21 cellular contexts compared by ENCODE assay signal in genomic region chr11:19642185-19642591, GRCh38.
DNase-seq lines count a peak whose midpoint lies in the region; ATAC-seq and TF ChIP-seq lines count a peak whose summit lies in the region.
"Had no signal": no experiment of that assay in that cellular context is flagged by ENCODE, and none has a peak within 500 bp of the region (broad histone marks: within the 10 kb centered on the region; RNA-seq: fewer than 3 reads in every experiment).

No MANE protein-coding gene starts in this region.

- intact Hi-C loops in sciatic nerve (cut with DNase I), result no loop called here

- H3K9me3 ChIP-seq in adipocyte (ENCODE audit: control insufficient read depth, low read length), result no peaks in the 10 kb centered on the region
- H3K9me3 ChIP-seq: testis had no signal

- peaks cover 29% of the 10 kb centered on the region for H3K4me1 ChIP-seq in adipocyte (ENCODE audit: control insufficient read depth, insufficient read depth, low read length)
- H3K4me1 ChIP-seq: testis had no signal

- H3K9ac ChIP-seq in adipocyte (ENCODE audit: low read length), result peak overlapping the region; percentile 64

- peak; percentile 81 for ATAC-seq in sciatic nerve
- ATAC-seq in GM19395 (IDR thresholded peaks at IDR 0.05; ENCODE audit: unreplicated experiment), result no peak
- ATAC-seq: effector memory CD8-positive, alpha-beta T cell had no signal

- no peaks in the 10 kb centered on the region for H3K27me3 ChIP-seq in adipocyte (replicated peaks; ENCODE audit: control insufficient read depth, insufficient read depth, low read length)
- H3K27me3 ChIP-seq: testis had no signal

- H3K36me3 ChIP-seq in adipocyte (ENCODE audit: control insufficient read depth, insufficient read depth, low read length, severe bottlenecking), result no peaks in the 10 kb centered on the region

- peak overlapping the region; percentile 54 for H3K4me3 ChIP-seq in adipocyte (ENCODE audit: low read length)
- no peak overlapping the region for H3K4me3 ChIP-seq in foreskin fibroblast (ENCODE audit: low read depth in 1 of 2, low read length in 2 of 2)
- H3K4me3 ChIP-seq: testis had no signal

- peak; percentile 58 for DNase-seq in GM03348 (ENCODE audit: low spot score)
- peak; percentile 34 for DNase-seq in adipocyte (ENCODE audit: low read depth)
- peak; percentile 55 to 70 for DNase-seq in foreskin fibroblast
- no peak for DNase-seq in sciatic nerve (ENCODE audit: low spot score)
- DNase-seq in ureter (ENCODE audit: low spot score), result no peak
- no peak for DNase-seq in HT-29 (ENCODE audit: low spot score)
- no peak for DNase-seq in SKM-1 (lab: John Stamatoyannopoulos, UW; ENCODE audit: unreplicated experiment)
- DNase-seq: activated CD4-positive, alpha-beta T cell treated with anti-CD3 and anti-CD28 coated beads, Interleukin-2, amount 10 ng/mL, durations not matched to agents 7 days and 5 days; activated CD8-positive, alpha-beta memory T cell treated with anti-CD3 and anti-CD28 coated beads, Interleukin-2, amount 50 U/mL, for 48 hours; activated effector memory CD4-positive, alpha-beta T cell treated with anti-CD3 and anti-CD28 coated beads, Interleukin-2, amount 50 U/mL, for 16 hours; amniotic stem cell; DND-41; effector memory CD8-positive, alpha-beta T cell; foreskin melanocyte; KG1; left cardiac atrium; midbrain; NCI-H526; SHP77; testis had no signal

- no peak for TF ChIP-seq CTCF in foreskin fibroblast (IDR thresholded peaks at IDR 0.05; ENCODE audit: low read depth, low read length)

Comparison
In these comparisons a context has a peak if more than half of its experiments do, and no peak if none do; other contexts are left out.
1. DNase-seq: peak in GM03348 (single experiment), adipocyte (single experiment) and foreskin fibroblast (2 of 2); none in sciatic nerve (single experiment), ureter (single experiment), HT-29 (single experiment) and SKM-1 (single experiment).